8 cellular contexts compared by ENCODE assay signal in genomic region chr11:64341851-64342791, GRCh38. TPM values are rescaled to one million over a fixed set of nuclear protein-coding genes. Genes with fewer than 3 reads are reported as not detected.
A peak's percentile ranks its signal among the peaks of the same experiment; 100 is the strongest.
DNase-seq lines count a peak whose midpoint lies in the region; ATAC-seq and TF ChIP-seq lines count a peak whose summit lies in the region.

No MANE protein-coding gene starts in this region.

- H3K27ac ChIP-seq in OCI-LY7 (ENCODE audit: low read depth, low read length, poor library complexity, severe bottlenecking), result no peak overlapping the region
- peak overlapping the region; percentile 85 to 86 for H3K27ac ChIP-seq in esophagus (ENCODE audit: low read depth in 2 of 2, low read length in 1 of 2)

- no peak overlapping the region for H2AFZ ChIP-seq in OCI-LY7 (ENCODE audit: low read length)

- peak overlapping the region; percentile 90 for H3K4me2 ChIP-seq in OCI-LY7 (ENCODE audit: low read length)

- ATAC-seq in GM18498 (IDR thresholded peaks at IDR 0.05; ENCODE audit: unreplicated experiment), result no peak

- H3K9me3 ChIP-seq in OCI-LY7 (ENCODE audit: low read length), result no peaks in the 10 kb centered on the region
- H3K9me3 ChIP-seq in esophagus (ENCODE audit: control insufficient read depth in 2 of 2, insufficient read depth in 1 of 2, low read depth in 1 of 2, low read length in 1 of 2), result no peaks in the 10 kb centered on the region
- H3K9me3 ChIP-seq in mucosa of stomach (ENCODE audit: control insufficient read depth, low read length), result no peaks in the 10 kb centered on the region

- peak; percentile 96 for DNase-seq in GM03348 (ENCODE audit: low spot score)
- peak; percentile 88 for DNase-seq in HK-2 (ENCODE audit: unreplicated experiment)
- peak; percentile 91 for DNase-seq in OCI-LY7 (ENCODE audit: low spot score)
- DNase-seq in activated T-cell treated with anti-CD3 and anti-CD28 coated beads, Interleukin-2, amount 50 U/mL, for 1 hour, result peak; percentile 95
- peak; percentile 73 to 79 for DNase-seq in stimulated activated CD8-positive, alpha-beta memory T cell treated with anti-CD3 and anti-CD28 coated beads, Interleukin-4, amount 100 ng/mL, for 4 hours (ENCODE audit: low read depth in 2 of 2, low spot score in 1 of 2)

- BruUV-seq in OCI-LY7 (replicated peaks; lab: Mats Ljungman, UMichigan), result no TSS peak

- intact Hi-C loops in OCI-LY7 (cut with micrococcal nuclease; ENCODE audit: unreplicated experiment), result loop anchor here (1.0 to 2.0 kb wide), 3 partner anchors 13 to 71 kb away; partner anchors contain the start of gene PRDX5

- CTCF ChIA-PET in OCI-LY7 (lab: Charles Lee; ENCODE audit: unreplicated experiment), result interaction anchor here (1.0 to 1.4 kb wide), 3 partner anchors 24 to 346 kb away, joined by 3 to 12 read pairs (median 5); partner anchors contain the start of genes PRDX5 and TRMT112

- peaks cover 10% of the 10 kb centered on the region; the same call in 1 of the 2 replicates for H3K79me2 ChIP-seq in OCI-LY7 (ENCODE audit: insufficient read depth, low read depth, low read length)

- H4K20me1 ChIP-seq in OCI-LY7 (ENCODE audit: insufficient read depth, low read length), result no peaks in the 10 kb centered on the region

- peak overlapping the region; percentile 73 for H3K9ac ChIP-seq in mucosa of stomach (ENCODE audit: low read length)

- H3K27me3 ChIP-seq in esophagus (ENCODE audit: control insufficient read depth in 1 of 2, insufficient read depth in 2 of 2, low read length in 2 of 2) (no peaks in the 10 kb centered on the region), mucosa of stomach (ENCODE audit: control insufficient read depth, insufficient read depth, low read length) (no peaks in the 10 kb centered on the region)

- H3K4me3 ChIP-seq in OCI-LY7 (ENCODE audit: low read depth, low read length, poor library complexity, severe bottlenecking) (peak overlapping the region; percentile 50), esophagus (ENCODE audit: low read depth in 1 of 2, low read length in 2 of 2) (peak overlapping the region; percentile 18 to 42), mucosa of stomach (ENCODE audit: low read length) (peak overlapping the region; percentile 12)

- POLR2A ChIA-PET in OCI-LY7 (lab: Charles Lee), result interaction anchor here (0.5 to 3.6 kb wide), 4 partner anchors 14 to 363 kb away, joined by 3 to 22 read pairs (median 4); partner anchors contain the start of genes PRDX5 and TRMT112

- TF ChIP-seq CTCF in OCI-LY7 (conservative IDR thresholded peaks at IDR 0.05; ENCODE audit: low read length), result peak; percentile 65

- peaks cover 38% of the 10 kb centered on the region for H3K36me3 ChIP-seq in OCI-LY7 (ENCODE audit: insufficient read depth, low read length)
- H3K36me3 ChIP-seq in esophagus (ENCODE audit: control insufficient read depth in 2 of 2, insufficient read depth in 2 of 2, low read length in 1 of 2), result no peaks in the 10 kb centered on the region
- H3K36me3 ChIP-seq in mucosa of stomach (ENCODE audit: control insufficient read depth, insufficient read depth, low read length), result no peaks in the 10 kb centered on the region

- H3K4me1 ChIP-seq in OCI-LY7 (ENCODE audit: insufficient read depth, low read length, poor library complexity, severe bottlenecking) (peaks cover 40% of the 10 kb centered on the region), esophagus (ENCODE audit: control insufficient read depth in 2 of 2, insufficient read depth in 2 of 2, low read length in 1 of 2) (peaks cover 5 to 20% of the 10 kb centered on the region in 2 donors), mucosa of stomach (ENCODE audit: control insufficient read depth, insufficient read depth, low read length) (peaks cover 21% of the 10 kb centered on the region)

- no peaks in the 10 kb centered on the region for H3K9me2 ChIP-seq in OCI-LY7 (ENCODE audit: insufficient read depth, low read length)

- WGBS in esophagus, 2 donors, result 20 to 21% methylated on average over 50 to 55 of the region's 55 CpGs

RNA-seq across cellular contexts. Expression of gene CCDC88B, which starts 2.1 kb away (rescaled TPM):
- 40.7 and 44.1 TPM in 2 replicates for total RNA-seq in OCI-LY7 (2014; rRNA removed; shearing (Covaris generic))
- 61.5 and 67.2 TPM in 2 replicates for total RNA-seq in OCI-LY7 (2022)
- 10 to 100 TPM; 11.2 to 33.3 TPM for polyA plus RNA-seq in esophagus

RNA-seq across cellular contexts. Expression of gene RPS6KA4, which starts 16.8 kb away (rescaled TPM):
- total RNA-seq in OCI-LY7 (2014; rRNA removed; shearing (Covaris generic)), result 9.0 and 16.7 TPM in 2 replicates
- 11.0 and 13.4 TPM in 2 replicates for total RNA-seq in OCI-LY7 (2022)
- 10 to 100 TPM; 28.5 to 31.2 TPM for polyA plus RNA-seq in esophagus

RNA-seq across cellular contexts. Expression of gene PRDX5, which starts 24.2 kb away (rescaled TPM):
- 177 and 200 TPM in 2 replicates for total RNA-seq in OCI-LY7 (2014; rRNA removed; shearing (Covaris generic))
- total RNA-seq in OCI-LY7 (2022), result 168 and 217 TPM in 2 replicates
- polyA plus RNA-seq in esophagus, result 100 to 1,000 TPM; 442 to 808 TPM

RNA-seq across cellular contexts. Expression of gene TRMT112, which starts 24.8 kb away (rescaled TPM):
- total RNA-seq in OCI-LY7 (2014; rRNA removed; shearing (Covaris generic)), result 322 and 414 TPM in 2 replicates
- total RNA-seq in OCI-LY7 (2022), result 198 and 205 TPM in 2 replicates
- 100 to 1,000 TPM; 201 to 211 TPM for polyA plus RNA-seq in esophagus

RNA-seq across cellular contexts. Expression of gene ESRRA, which starts 36.8 kb away (rescaled TPM):
- 28.6 and 42.3 TPM in 2 replicates for total RNA-seq in OCI-LY7 (2014; rRNA removed; shearing (Covaris generic))
- 44.9 and 57.8 TPM in 2 replicates for total RNA-seq in OCI-LY7 (2022)
- 10 to 100 TPM; 63.7 to 85.4 TPM for polyA plus RNA-seq in esophagus
